1 cellular context compared by ENCODE assay signal in the genomic region with DNA sequence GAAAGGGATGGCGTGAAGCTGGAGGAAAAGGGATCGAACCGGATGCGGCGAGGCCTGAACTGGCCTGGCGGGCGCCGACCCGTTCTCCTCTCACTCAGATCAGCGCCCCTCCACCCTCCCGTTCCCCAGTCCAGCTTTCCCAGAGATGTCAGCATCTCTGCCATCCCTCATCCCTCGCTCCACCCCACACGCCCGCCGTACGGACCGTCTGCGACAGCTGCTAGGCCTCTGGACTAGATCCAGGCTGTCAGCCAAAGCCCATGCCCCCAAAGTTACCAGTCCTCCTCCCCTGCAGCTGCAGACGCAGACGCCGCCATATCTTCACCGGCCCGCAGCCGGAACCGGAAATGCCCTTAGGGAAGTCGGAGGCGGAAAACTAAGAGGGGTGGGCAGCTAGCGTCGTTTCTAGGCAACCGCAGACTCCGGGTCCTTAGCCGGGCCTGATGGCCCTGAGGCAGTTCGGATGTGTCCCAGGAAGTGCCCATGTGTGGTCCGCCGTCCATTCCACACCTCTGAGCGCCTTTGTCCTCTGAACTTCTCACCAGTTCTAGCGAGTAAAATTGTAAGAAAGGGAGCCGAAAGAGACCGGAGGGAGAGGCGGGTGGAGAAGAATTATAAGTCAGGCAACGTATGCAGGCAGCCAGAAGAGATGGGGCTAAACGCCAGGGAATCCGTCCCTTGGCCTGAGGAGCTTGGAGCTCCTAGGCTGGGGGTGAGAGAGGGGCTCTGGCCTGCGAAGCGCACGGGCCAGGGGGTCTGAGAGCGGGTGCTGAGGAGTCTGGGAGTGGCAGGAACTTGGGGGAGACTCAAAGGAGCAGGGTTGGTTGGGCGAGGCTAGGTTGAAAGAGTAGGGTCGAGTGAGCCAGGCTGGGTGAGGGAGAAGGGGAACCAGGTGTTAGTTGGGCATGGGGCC.
A peak's percentile ranks its signal among the peaks of the same experiment; 100 is the strongest.
TF ChIP-seq lines count a peak whose summit lies in the region.

A gene with protein sequence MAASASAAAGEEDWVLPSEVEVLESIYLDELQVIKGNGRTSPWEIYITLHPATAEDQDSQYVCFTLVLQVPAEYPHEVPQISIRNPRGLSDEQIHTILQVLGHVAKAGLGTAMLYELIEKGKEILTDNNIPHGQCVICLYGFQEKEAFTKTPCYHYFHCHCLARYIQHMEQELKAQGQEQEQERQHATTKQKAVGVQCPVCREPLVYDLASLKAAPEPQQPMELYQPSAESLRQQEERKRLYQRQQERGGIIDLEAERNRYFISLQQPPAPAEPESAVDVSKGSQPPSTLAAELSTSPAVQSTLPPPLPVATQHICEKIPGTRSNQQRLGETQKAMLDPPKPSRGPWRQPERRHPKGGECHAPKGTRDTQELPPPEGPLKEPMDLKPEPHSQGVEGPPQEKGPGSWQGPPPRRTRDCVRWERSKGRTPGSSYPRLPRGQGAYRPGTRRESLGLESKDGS (minus strand): TSS at position 349 of the 913 bp plus-strand sequence. CDS start 32 bp downstream, at position 317.
A gene with protein sequence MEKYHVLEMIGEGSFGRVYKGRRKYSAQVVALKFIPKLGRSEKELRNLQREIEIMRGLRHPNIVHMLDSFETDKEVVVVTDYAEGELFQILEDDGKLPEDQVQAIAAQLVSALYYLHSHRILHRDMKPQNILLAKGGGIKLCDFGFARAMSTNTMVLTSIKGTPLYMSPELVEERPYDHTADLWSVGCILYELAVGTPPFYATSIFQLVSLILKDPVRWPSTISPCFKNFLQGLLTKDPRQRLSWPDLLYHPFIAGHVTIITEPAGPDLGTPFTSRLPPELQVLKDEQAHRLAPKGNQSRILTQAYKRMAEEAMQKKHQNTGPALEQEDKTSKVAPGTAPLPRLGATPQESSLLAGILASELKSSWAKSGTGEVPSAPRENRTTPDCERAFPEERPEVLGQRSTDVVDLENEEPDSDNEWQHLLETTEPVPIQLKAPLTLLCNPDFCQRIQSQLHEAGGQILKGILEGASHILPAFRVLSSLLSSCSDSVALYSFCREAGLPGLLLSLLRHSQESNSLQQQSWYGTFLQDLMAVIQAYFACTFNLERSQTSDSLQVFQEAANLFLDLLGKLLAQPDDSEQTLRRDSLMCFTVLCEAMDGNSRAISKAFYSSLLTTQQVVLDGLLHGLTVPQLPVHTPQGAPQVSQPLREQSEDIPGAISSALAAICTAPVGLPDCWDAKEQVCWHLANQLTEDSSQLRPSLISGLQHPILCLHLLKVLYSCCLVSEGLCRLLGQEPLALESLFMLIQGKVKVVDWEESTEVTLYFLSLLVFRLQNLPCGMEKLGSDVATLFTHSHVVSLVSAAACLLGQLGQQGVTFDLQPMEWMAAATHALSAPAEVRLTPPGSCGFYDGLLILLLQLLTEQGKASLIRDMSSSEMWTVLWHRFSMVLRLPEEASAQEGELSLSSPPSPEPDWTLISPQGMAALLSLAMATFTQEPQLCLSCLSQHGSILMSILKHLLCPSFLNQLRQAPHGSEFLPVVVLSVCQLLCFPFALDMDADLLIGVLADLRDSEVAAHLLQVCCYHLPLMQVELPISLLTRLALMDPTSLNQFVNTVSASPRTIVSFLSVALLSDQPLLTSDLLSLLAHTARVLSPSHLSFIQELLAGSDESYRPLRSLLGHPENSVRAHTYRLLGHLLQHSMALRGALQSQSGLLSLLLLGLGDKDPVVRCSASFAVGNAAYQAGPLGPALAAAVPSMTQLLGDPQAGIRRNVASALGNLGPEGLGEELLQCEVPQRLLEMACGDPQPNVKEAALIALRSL (N-terminal part only) (plus strand): TSS at position 433 of the 913 bp plus-strand sequence. CDS start 744 bp downstream, outside the sequence.

TF ChIP-seq in HepG2, 621 proteins besides CTCF, POLR2A, EP300 and RAD21 (continued from another document and continues in another):
- TF ChIP-seq, protein P1, sequence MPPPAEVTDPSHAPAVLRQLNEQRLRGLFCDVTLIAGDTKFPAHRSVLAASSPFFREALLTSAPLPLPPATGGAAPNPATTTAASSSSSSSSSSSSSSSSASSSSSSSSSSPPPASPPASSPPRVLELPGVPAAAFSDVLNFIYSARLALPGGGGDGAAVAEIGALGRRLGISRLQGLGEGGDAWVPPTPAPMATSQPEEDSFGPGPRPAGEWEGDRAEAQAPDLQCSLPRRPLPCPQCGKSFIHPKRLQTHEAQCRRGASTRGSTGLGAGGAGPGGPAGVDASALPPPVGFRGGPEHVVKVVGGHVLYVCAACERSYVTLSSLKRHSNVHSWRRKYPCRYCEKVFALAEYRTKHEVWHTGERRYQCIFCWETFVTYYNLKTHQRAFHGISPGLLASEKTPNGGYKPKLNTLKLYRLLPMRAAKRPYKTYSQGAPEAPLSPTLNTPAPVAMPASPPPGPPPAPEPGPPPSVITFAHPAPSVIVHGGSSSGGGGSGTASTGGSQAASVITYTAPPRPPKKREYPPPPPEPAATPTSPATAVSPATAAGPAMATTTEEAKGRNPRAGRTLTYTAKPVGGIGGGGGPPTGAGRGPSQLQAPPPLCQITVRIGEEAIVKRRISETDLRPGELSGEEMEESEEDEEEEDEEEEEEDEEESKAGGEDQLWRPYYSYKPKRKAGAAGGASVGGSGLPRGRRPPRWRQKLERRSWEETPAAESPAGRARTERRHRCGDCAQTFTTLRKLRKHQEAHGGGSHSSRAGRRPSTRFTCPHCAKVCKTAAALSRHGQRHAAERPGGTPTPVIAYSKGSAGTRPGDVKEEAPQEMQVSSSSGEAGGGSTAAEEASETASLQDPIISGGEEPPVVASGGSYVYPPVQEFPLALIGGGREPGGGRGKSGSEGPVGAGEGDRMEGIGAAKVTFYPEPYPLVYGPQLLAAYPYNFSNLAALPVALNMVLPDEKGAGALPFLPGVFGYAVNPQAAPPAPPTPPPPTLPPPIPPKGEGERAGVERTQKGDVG (CRISPR knock-in tag; IDR thresholded peaks at IDR 0.05; ENCODE audit: borderline replicate concordance): no peak
- TF ChIP-seq ZNF441 (CRISPR knock-in tag; IDR thresholded peaks at IDR 0.05; ENCODE audit: borderline replicate concordance) (no peak), ISX (CRISPR knock-in tag; conservative IDR thresholded peaks at IDR 0.05) (0 out of 2 replicates have a peak, but pooled peaks have one; percentile 21), HES4 (CRISPR knock-in tag; IDR thresholded peaks at IDR 0.05; ENCODE audit: borderline replicate concordance) (peak; percentile 64; the same call in 1 of the 2 replicates), NFE2L2 (IDR thresholded peaks at IDR 0.05; ENCODE audit: low read length) (no peak), ZNF670 (CRISPR knock-in tag; IDR thresholded peaks at IDR 0.05; ENCODE audit: borderline replicate concordance) (no peak; the same call in 1 of the 2 replicates), ZNF256 (CRISPR knock-in tag; conservative IDR thresholded peaks at IDR 0.05) (no peak), ZNF772 (CRISPR knock-in tag; IDR thresholded peaks at IDR 0.05) (peak; percentile 44; the same call in 1 of the 2 replicates), YY1 (IDR thresholded peaks at IDR 0.05; ENCODE audit: insufficient read depth, insufficient replicate concordance, low read depth, low read length) (peak; percentile 95), ZFP37 (CRISPR knock-in tag; IDR thresholded peaks at IDR 0.05; ENCODE audit: borderline replicate concordance) (0 out of 2 replicates have a peak, but pooled peaks have one; percentile 72), ZNF121 (CRISPR knock-in tag; IDR thresholded peaks at IDR 0.05) (0 out of 2 replicates have a peak, but pooled peaks have one; percentile 7), FOXO1 (CRISPR knock-in tag; IDR thresholded peaks at IDR 0.05) (no peak; the same call in 1 of the 2 replicates), MEF2D (CRISPR knock-in tag; IDR thresholded peaks at IDR 0.05) (peak; percentile 20; the same call in 1 of the 2 replicates), ZNF878 (CRISPR knock-in tag; IDR thresholded peaks at IDR 0.05) (no peak), TSC22D2 (CRISPR knock-in tag; IDR thresholded peaks at IDR 0.05; ENCODE audit: borderline replicate concordance) (0 out of 2 replicates have a peak, but pooled peaks have one; percentile 41), SP1 (IDR thresholded peaks at IDR 0.05) (no peak), SP1 (CRISPR knock-in tag; IDR thresholded peaks at IDR 0.05) (peak; percentile 55; the same call in 1 of the 2 replicates), ZFP41 (CRISPR knock-in tag; IDR thresholded peaks at IDR 0.05; ENCODE audit: borderline replicate concordance) (peak; percentile 41; the same call in 1 of the 2 replicates)
- TF ChIP-seq, protein P2, sequence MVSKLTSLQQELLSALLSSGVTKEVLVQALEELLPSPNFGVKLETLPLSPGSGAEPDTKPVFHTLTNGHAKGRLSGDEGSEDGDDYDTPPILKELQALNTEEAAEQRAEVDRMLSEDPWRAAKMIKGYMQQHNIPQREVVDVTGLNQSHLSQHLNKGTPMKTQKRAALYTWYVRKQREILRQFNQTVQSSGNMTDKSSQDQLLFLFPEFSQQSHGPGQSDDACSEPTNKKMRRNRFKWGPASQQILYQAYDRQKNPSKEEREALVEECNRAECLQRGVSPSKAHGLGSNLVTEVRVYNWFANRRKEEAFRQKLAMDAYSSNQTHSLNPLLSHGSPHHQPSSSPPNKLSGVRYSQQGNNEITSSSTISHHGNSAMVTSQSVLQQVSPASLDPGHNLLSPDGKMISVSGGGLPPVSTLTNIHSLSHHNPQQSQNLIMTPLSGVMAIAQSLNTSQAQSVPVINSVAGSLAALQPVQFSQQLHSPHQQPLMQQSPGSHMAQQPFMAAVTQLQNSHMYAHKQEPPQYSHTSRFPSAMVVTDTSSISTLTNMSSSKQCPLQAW (CRISPR knock-in tag; IDR thresholded peaks at IDR 0.05): peak; percentile 67
- TF ChIP-seq, protein P3, sequence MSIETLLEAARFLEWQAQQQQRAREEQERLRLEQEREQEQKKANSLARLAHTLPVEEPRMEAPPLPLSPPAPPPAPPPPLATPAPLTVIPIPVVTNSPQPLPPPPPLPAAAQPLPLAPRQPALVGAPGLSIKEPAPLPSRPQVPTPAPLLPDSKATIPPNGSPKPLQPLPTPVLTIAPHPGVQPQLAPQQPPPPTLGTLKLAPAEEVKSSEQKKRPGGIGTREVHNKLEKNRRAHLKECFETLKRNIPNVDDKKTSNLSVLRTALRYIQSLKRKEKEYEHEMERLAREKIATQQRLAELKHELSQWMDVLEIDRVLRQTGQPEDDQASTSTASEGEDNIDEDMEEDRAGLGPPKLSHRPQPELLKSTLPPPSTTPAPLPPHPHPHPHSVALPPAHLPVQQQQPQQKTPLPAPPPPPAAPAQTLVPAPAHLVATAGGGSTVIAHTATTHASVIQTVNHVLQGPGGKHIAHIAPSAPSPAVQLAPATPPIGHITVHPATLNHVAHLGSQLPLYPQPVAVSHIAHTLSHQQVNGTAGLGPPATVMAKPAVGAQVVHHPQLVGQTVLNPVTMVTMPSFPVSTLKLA (IDR thresholded peaks at IDR 0.05): peak; percentile 16; the same call in 1 of the 2 replicates
- TF ChIP-seq, protein P4, sequence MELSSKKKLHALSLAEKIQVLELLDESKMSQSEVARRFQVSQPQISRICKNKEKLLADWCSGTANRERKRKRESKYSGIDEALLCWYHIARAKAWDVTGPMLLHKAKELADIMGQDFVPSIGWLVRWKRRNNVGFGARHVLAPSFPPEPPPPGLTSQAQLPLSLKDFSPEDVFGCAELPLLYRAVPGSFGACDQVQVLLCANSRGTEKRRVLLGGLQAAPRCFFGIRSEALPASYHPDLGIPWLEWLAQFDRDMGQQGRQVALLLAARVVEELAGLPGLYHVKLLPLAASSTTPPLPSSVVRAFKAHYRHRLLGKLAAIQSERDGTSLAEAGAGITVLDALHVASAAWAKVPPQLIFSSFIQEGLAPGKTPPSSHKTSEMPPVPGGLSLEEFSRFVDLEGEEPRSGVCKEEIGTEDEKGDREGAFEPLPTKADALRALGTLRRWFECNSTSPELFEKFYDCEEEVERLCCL (CRISPR knock-in tag; IDR thresholded peaks at IDR 0.05; ENCODE audit: borderline replicate concordance): no peak; the same call in 1 of the 2 replicates
- TF ChIP-seq, protein P5, sequence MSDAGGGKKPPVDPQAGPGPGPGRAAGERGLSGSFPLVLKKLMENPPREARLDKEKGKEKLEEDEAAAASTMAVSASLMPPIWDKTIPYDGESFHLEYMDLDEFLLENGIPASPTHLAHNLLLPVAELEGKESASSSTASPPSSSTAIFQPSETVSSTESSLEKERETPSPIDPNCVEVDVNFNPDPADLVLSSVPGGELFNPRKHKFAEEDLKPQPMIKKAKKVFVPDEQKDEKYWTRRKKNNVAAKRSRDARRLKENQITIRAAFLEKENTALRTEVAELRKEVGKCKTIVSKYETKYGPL (CRISPR knock-in tag; IDR thresholded peaks at IDR 0.05): no peak
- TF ChIP-seq, protein P6, sequence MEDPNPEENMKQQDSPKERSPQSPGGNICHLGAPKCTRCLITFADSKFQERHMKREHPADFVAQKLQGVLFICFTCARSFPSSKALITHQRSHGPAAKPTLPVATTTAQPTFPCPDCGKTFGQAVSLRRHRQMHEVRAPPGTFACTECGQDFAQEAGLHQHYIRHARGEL (CRISPR knock-in tag; IDR thresholded peaks at IDR 0.05): peak; percentile 82; the same call in 1 of the 2 replicates
- TF ChIP-seq, protein P7, sequence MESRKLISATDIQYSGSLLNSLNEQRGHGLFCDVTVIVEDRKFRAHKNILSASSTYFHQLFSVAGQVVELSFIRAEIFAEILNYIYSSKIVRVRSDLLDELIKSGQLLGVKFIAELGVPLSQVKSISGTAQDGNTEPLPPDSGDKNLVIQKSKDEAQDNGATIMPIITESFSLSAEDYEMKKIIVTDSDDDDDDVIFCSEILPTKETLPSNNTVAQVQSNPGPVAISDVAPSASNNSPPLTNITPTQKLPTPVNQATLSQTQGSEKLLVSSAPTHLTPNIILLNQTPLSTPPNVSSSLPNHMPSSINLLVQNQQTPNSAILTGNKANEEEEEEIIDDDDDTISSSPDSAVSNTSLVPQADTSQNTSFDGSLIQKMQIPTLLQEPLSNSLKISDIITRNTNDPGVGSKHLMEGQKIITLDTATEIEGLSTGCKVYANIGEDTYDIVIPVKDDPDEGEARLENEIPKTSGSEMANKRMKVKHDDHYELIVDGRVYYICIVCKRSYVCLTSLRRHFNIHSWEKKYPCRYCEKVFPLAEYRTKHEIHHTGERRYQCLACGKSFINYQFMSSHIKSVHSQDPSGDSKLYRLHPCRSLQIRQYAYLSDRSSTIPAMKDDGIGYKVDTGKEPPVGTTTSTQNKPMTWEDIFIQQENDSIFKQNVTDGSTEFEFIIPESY (CRISPR knock-in tag; IDR thresholded peaks at IDR 0.05): no peak
- TF ChIP-seq, protein P8, sequence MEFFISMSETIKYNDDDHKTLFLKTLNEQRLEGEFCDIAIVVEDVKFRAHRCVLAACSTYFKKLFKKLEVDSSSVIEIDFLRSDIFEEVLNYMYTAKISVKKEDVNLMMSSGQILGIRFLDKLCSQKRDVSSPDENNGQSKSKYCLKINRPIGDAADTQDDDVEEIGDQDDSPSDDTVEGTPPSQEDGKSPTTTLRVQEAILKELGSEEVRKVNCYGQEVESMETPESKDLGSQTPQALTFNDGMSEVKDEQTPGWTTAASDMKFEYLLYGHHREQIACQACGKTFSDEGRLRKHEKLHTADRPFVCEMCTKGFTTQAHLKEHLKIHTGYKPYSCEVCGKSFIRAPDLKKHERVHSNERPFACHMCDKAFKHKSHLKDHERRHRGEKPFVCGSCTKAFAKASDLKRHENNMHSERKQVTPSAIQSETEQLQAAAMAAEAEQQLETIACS (CRISPR knock-in tag; IDR thresholded peaks at IDR 0.05): no peak
- TF ChIP-seq, protein P9, sequence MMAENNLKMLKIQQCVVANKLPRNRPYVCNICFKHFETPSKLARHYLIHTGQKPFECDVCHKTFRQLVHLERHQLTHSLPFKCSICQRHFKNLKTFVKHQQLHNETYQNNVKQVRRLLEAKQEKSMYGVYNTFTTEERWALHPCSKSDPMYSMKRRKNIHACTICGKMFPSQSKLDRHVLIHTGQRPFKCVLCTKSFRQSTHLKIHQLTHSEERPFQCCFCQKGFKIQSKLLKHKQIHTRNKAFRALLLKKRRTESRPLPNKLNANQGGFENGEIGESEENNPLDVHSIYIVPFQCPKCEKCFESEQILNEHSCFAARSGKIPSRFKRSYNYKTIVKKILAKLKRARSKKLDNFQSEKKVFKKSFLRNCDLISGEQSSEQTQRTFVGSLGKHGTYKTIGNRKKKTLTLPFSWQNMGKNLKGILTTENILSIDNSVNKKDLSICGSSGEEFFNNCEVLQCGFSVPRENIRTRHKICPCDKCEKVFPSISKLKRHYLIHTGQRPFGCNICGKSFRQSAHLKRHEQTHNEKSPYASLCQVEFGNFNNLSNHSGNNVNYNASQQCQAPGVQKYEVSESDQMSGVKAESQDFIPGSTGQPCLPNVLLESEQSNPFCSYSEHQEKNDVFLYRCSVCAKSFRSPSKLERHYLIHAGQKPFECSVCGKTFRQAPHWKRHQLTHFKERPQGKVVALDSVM (CRISPR knock-in tag; IDR thresholded peaks at IDR 0.05): peak; percentile 71
